Comparison of ENCODE assay signal across 9 cellular contexts in the genomic region with DNA sequence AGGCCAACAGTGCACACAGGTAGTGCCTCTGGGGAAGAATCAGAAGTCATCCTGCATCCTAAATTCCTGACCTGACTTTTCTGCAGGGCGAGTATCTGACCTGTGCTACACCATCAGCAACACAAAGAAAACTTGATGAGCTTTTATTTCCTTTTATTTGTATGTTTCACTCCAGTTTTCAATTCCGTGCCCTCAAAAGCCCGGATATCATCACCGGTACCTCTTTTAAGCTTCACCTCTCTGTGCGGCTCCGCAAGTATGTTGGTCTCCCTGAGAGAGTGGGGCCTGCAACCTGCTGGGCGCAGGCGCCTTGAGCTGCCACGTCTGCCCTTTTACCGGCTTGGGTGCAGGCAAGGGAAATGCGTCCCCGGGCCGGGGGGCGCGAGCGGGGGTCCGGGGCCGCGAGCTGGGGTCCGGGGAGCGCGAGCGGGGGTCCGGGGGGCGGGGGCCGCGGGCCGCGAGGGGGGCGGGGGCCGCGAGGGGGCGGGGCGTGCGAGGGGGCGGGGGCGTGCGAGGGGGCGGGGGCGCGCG. TPM values are rescaled to one million over a fixed set of nuclear protein-coding genes. Genes with fewer than 3 reads are reported as not detected.
DNase-seq lines count a peak whose midpoint lies in the region; ATAC-seq, FAIRE-seq and TF ChIP-seq lines count a peak whose summit lies in the region.
"Had no signal": no experiment of that assay in that cellular context is flagged by ENCODE, and none has a peak within 500 bp of the region (broad histone marks: within the 10 kb centered on the region; RNA-seq: fewer than 3 reads in every experiment).

No MANE protein-coding gene starts in this region.

- H3K9me3 ChIP-seq in PC-3 (ENCODE audit: low read length), result no peaks in the 10 kb centered on the region
- H3K9me3 ChIP-seq in astrocyte (ENCODE audit: insufficient read depth, low read depth, low read length), result peaks cover 5% of the 10 kb centered on the region
- H3K9me3 ChIP-seq in sigmoid colon, result peaks cover 0 to 5% (median 0%) of the 10 kb centered on the region in 4 donors

- H3K27ac Mint-ChIP-seq in astrocyte (ENCODE audit: unreplicated experiment), result no peak overlapping the region

- no peak for TF ChIP-seq EP300 in sigmoid colon (IDR thresholded peaks at IDR 0.05)

- peaks cover 18% of the 10 kb centered on the region for H3K9me3 Mint-ChIP-seq in astrocyte (ENCODE audit: unreplicated experiment)

- no peak for TF ChIP-seq CTCF in PC-3 (conservative IDR thresholded peaks at IDR 0.05; ENCODE audit: low read depth, low read length)
- TF ChIP-seq CTCF in astrocyte (IDR thresholded peaks at IDR 0.05; ENCODE audit: insufficient read depth, low read depth, low read length), result no peak
- TF ChIP-seq CTCF in sigmoid colon (IDR thresholded peaks at IDR 0.05), result no peak

- H3K27me3 Mint-ChIP-seq in astrocyte (ENCODE audit: low read depth, unreplicated experiment), result peaks cover 2% of the 10 kb centered on the region

- H3K79me2 ChIP-seq in PC-3 (ENCODE audit: low read length), result no peaks in the 10 kb centered on the region
- H3K79me2 ChIP-seq in astrocyte (ENCODE audit: insufficient read depth, low read length), result no peaks in the 10 kb centered on the region

- H3K27ac ChIP-seq in PC-3 (ENCODE audit: low read length) (no peak overlapping the region), astrocyte (ENCODE audit: low read depth, low read length) (no peak overlapping the region), sigmoid colon (peak overlapping the region; percentile 69 to 77 (median 72))

- H3K9me2 ChIP-seq in PC-3 (replicated peaks; ENCODE audit: low read length), result no peaks in the 10 kb centered on the region

- H3K36me3 Mint-ChIP-seq in astrocyte (ENCODE audit: low read depth, unreplicated experiment), result no peaks in the 10 kb centered on the region

- H4K20me1 ChIP-seq in PC-3 (ENCODE audit: low read length), result no peaks in the 10 kb centered on the region
- no peaks in the 10 kb centered on the region for H4K20me1 ChIP-seq in astrocyte (ENCODE audit: insufficient read depth, low read length)

- FAIRE-seq in astrocyte (lab: Jason Lieb, UNC), result no peak

- H3K9ac ChIP-seq in PC-3 (ENCODE audit: low read length), result peak overlapping the region; percentile 28; the same call in 1 of the 2 replicates
- no peak overlapping the region for H3K9ac ChIP-seq in astrocyte (ENCODE audit: low read length)

- H3F3A ChIP-seq in PC-3 (ENCODE audit: low read length, unreplicated experiment), result peaks cover 4% of the 10 kb centered on the region

- H3K4me1 Mint-ChIP-seq in astrocyte (ENCODE audit: low read depth, unreplicated experiment), result no peaks in the 10 kb centered on the region

- POLR2A ChIA-PET in PC-3 (lab: Charles Lee; ENCODE audit: unreplicated experiment), result no interaction called here

- ATAC-seq in PC-3 (peak; percentile 77), GM18511 (IDR thresholded peaks at IDR 0.05; ENCODE audit: unreplicated experiment) (no peak), HG02938 (IDR thresholded peaks at IDR 0.05; ENCODE audit: unreplicated experiment) (no peak)

- H3K4me3 Mint-ChIP-seq in astrocyte (ENCODE audit: unreplicated experiment), result peak overlapping the region; percentile 10

- H2AFZ ChIP-seq in PC-3 (ENCODE audit: low read length), result peak overlapping the region; percentile 99
- H2AFZ ChIP-seq in astrocyte (ENCODE audit: low read depth, low read length), result peak overlapping the region; percentile 57

- 5 to 24% methylated on average over 32 to 42 of the region's 42 CpGs for WGBS in sigmoid colon, 2 donors

- H3K36me3 ChIP-seq in PC-3 (ENCODE audit: low read depth, low read length) (no peaks in the 10 kb centered on the region), astrocyte (ENCODE audit: insufficient read depth, low read length) (no peaks in the 10 kb centered on the region), sigmoid colon (no peaks in the 10 kb centered on the region)

- H3K4me1 ChIP-seq in PC-3 (ENCODE audit: insufficient read depth, low read length), result peaks cover 4% of the 10 kb centered on the region
- H3K4me1 ChIP-seq in astrocyte (ENCODE audit: insufficient read depth, low read length), result no peaks in the 10 kb centered on the region
- H3K4me1 ChIP-seq in sigmoid colon, result peaks cover 0 to 8% (median 4%) of the 10 kb centered on the region in 4 donors

- H3K27me3 ChIP-seq in PC-3 (ENCODE audit: low read length) (no peaks in the 10 kb centered on the region), astrocyte (ENCODE audit: insufficient read depth, low read length) (no peaks in the 10 kb centered on the region), sigmoid colon (no peaks in the 10 kb centered on the region)

- intact Hi-C loops in PC-3 (cut with micrococcal nuclease), result no loop called here
- intact Hi-C loops in sigmoid colon (cut with DNase I), result loop anchor here (2.0 kb wide), 1 partner anchor 19 kb away; the partner anchor contains the start of gene ZNF264

- peak overlapping the region; percentile 66 for H3K4me3 ChIP-seq in PC-3 (ENCODE audit: low read length)
- H3K4me3 ChIP-seq in astrocyte (ENCODE audit: insufficient read depth, low read depth, low read length), result no peak overlapping the region
- H3K4me3 ChIP-seq in sigmoid colon, result peak overlapping the region; percentile 23 to 47 (median 42)

- H3K4me2 ChIP-seq in PC-3 (ENCODE audit: low read length), result peak overlapping the region; percentile 86
- peak overlapping the region; percentile 64 for H3K4me2 ChIP-seq in astrocyte (ENCODE audit: low read length)

- no peak for TF ChIP-seq POLR2A in sigmoid colon (IDR thresholded peaks at IDR 0.05)

- DNase-seq in ELF-1 (ENCODE audit: low read depth, low spot score) (peak; percentile 61), PC-3 (peak; percentile 38), astrocyte (ENCODE audit: low read depth) (peak; percentile 3), hepatic stellate cell (ENCODE audit: low spot score) (peak; percentile 67), sigmoid colon (peak; percentile 76), NCI-H2196 treated with DMSO at 0.1 percent for 48 hours (lab: John Stamatoyannopoulos, UW; ENCODE audit: unreplicated experiment) (no peak)

- BruUV-seq in PC-3 (replicated peaks; lab: Mats Ljungman, UMichigan), result no TSS peak

- CTCF ChIA-PET in PC-3 (lab: Charles Lee), result no interaction called here

RNA-seq across cellular contexts. Expression of gene DUXA, which starts 4.3 kb away (rescaled TPM):
- total RNA-seq in PC-3 (2014; rRNA removed), result not detected in 2 replicates
- not detected in 2 replicates for total RNA-seq in astrocyte
- not detected for total RNA-seq in sigmoid colon
- polyA plus RNA-seq in sigmoid colon, result not detected
- total RNA-seq: lower leg skin had no signal

RNA-seq across cellular contexts. Expression of gene ZNF264, which starts 19.7 kb away (rescaled TPM):
- total RNA-seq in PC-3 (2014; rRNA removed), result 44.1 and 53.9 TPM in 2 replicates
- 25.5 and 26.5 TPM in 2 replicates for total RNA-seq in astrocyte
- 10 to 100 TPM; 18.5 to 39.6 (median 28.0) TPM for total RNA-seq in sigmoid colon
- polyA plus RNA-seq in sigmoid colon, result 1 to 10 TPM; 1.2 to 5.0 (median 2.8) TPM

RNA-seq across cellular contexts. Expression of gene ZIM3, which starts 26.6 kb away (rescaled TPM):
- total RNA-seq in PC-3 (2014; rRNA removed) (not detected in 2 replicates), astrocyte (not detected in 2 replicates), sigmoid colon (not detected)
- not detected for polyA plus RNA-seq in sigmoid colon
- total RNA-seq: lower leg skin had no signal

RNA-seq across cellular contexts. Expression of gene USP29, which starts 51.8 kb away (rescaled TPM):
- total RNA-seq in PC-3 (2014; rRNA removed) (not detected in 2 replicates), astrocyte (not detected in 2 replicates), sigmoid colon (not detected)
- polyA plus RNA-seq in sigmoid colon, result not detected
- total RNA-seq: lower leg skin had no signal

RNA-seq across cellular contexts. Expression of gene AURKC, which starts 59.2 kb away (rescaled TPM):
- total RNA-seq in PC-3 (2014; rRNA removed) (2.0 and 3.2 TPM in 2 replicates), astrocyte (1.2 and 1.6 TPM in 2 replicates), sigmoid colon (1 to 10 TPM in 1 of 4 donors, under 1 TPM in 1, not detected in 2; 0.71 to 1.3 TPM)
- 1 to 10 TPM in 1 of 3 donors, under 1 TPM in 1, not detected in 1; 0.63 to 1.4 TPM for polyA plus RNA-seq in sigmoid colon

Comparison
In these comparisons a context has a peak if more than half of its experiments do, and no peak if none do; other contexts are left out.
1. H3K27ac ChIP-seq: peak in sigmoid colon (4 of 4); none in PC-3 (single experiment) and astrocyte (single experiment).